ENCODE assay signal across 8 cellular contexts in the genomic region with DNA sequence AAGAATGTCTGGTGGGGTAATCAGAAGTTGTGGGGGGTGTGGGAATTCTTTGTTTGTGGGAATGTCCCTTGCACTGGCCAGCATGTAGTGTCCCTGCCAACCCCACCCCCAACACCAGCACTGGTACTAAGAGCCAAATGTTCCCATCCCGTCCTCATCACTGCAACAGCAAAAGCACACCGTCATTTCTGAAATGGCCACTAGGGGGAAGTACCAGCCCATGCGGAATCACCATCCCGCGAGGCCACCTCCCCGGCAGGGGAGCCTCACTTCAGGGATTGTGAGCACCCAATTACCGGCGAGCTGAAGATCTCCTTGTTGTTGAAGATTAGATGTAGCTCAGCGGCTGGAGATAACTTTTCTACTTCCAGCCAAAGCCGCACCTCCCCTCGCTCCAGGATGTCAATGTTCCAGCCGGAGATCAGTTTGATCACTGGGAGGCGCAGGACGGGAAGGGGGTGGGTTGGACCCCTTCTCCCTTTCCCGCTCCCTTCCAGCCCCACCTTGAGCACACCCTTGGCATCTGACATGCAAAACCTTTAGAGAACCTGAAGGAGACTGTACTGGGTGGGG. TPM values are rescaled to one million over a fixed set of nuclear protein-coding genes. Genes with fewer than 3 reads are reported as not detected.
A peak's percentile ranks its signal among the peaks of the same experiment; 100 is the strongest.
DNase-seq lines count a peak whose midpoint lies in the region; ATAC-seq and TF ChIP-seq lines count a peak whose summit lies in the region.

No MANE protein-coding gene starts in this region.

- H3K27me3 ChIP-seq in SU-DHL-6 (ENCODE audit: low read length) (no peaks in the 10 kb centered on the region), aorta (ENCODE audit: control insufficient read depth in 1 of 2, insufficient read depth in 2 of 2, low read length in 1 of 2) (no peaks in the 10 kb centered on the region)

- H3K27ac ChIP-seq in SU-DHL-6 (ENCODE audit: low read depth, low read length) (peak overlapping the region; percentile 77), aorta (ENCODE audit: low read depth in 1 of 2, low read length in 2 of 2) (no peak overlapping the region)

- WGBS in aorta, 2 donors, result 24% methylated on average over 15 of the region's 15 CpGs

- POLR2A ChIA-PET in activated naive CD8-positive, alpha-beta T cell treated with anti-CD3 and anti-CD28 coated beads, Interleukin-2, amount 10 ng/mL, durations not matched to agents 7 days and 5 days (lab: Charles Lee), result no interaction called here

- peaks cover 2% of the 10 kb centered on the region for H3K27me3 Mint-ChIP-seq in activated naive CD8-positive, alpha-beta T cell treated with anti-CD3 and anti-CD28 coated beads, Interleukin-2, amount 10 ng/mL, durations not matched to agents 7 days and 5 days

- no peaks in the 10 kb centered on the region for H4K20me1 ChIP-seq in SU-DHL-6 (ENCODE audit: low read depth, low read length)

- no peak overlapping the region for H2AFZ ChIP-seq in SU-DHL-6 (ENCODE audit: low read depth, low read length, severe bottlenecking)

- DNase-seq in GM12864 (ENCODE audit: low read depth) (peak; percentile 27), NCI-H1105 treated with DMSO at 0.1 percent for 48 hours (lab: John Stamatoyannopoulos, UW) (peak; percentile 71), left cardiac atrium (peak; percentile 84), pulmonary artery endothelial cell (ENCODE audit: low read depth, low spot score) (peak; percentile 30), aorta (peak; percentile 74 to 85)
- peak; percentile 65 for DNase-seq in activated naive CD8-positive, alpha-beta T cell treated with anti-CD3 and anti-CD28 coated beads, Interleukin-2, amount 10 ng/mL, durations not matched to agents 7 days and 5 days

- no peaks in the 10 kb centered on the region for H3K9me3 Mint-ChIP-seq in activated naive CD8-positive, alpha-beta T cell treated with anti-CD3 and anti-CD28 coated beads, Interleukin-2, amount 10 ng/mL, durations not matched to agents 7 days and 5 days

- H3K4me3 ChIP-seq in GM12864 (ENCODE audit: low read depth, low read length), result no peak overlapping the region
- no peak overlapping the region for H3K4me3 ChIP-seq in SU-DHL-6 (ENCODE audit: insufficient read depth, low read length, poor library complexity, severe bottlenecking)
- no peak overlapping the region for H3K4me3 ChIP-seq in aorta (ENCODE audit: low read length in 2 of 2)

- peak; percentile 84 for ATAC-seq in activated naive CD8-positive, alpha-beta T cell treated with anti-CD3 and anti-CD28 coated beads, Interleukin-2, amount 10 ng/mL, durations not matched to agents 7 days and 5 days (ENCODE audit: low read depth)
- ATAC-seq in left cardiac atrium, result peak; percentile 85 to 92
- peak; percentile 82 for ATAC-seq in aorta (ENCODE audit: low FRiP score)
- no peak for ATAC-seq in GM21717 (IDR thresholded peaks at IDR 0.05; ENCODE audit: unreplicated experiment)

- intact Hi-C loops in left cardiac atrium (cut with DNase I), result loop anchor here in 1 of 2 donors (1.0 to 10.0 kb wide), 2 partner anchors 41 to 114 kb away; a partner anchor contains a TSS
- intact Hi-C loops in aorta (cut with DNase I), result loop anchor here (1.0 to 2.0 kb wide), 2 partner anchors 40 to 42 kb away; a partner anchor contains a TSS

- H3K36me3 Mint-ChIP-seq in activated naive CD8-positive, alpha-beta T cell treated with anti-CD3 and anti-CD28 coated beads, Interleukin-2, amount 10 ng/mL, durations not matched to agents 7 days and 5 days, result no peaks in the 10 kb centered on the region

- no peak overlapping the region for H3K4me3 Mint-ChIP-seq in activated naive CD8-positive, alpha-beta T cell treated with anti-CD3 and anti-CD28 coated beads, Interleukin-2, amount 10 ng/mL, durations not matched to agents 7 days and 5 days

- H3F3A ChIP-seq in SU-DHL-6 (ENCODE audit: insufficient read depth), result peaks cover 8% of the 10 kb centered on the region

- TF ChIP-seq CTCF in GM12864 (IDR thresholded peaks at IDR 0.05; ENCODE audit: low read depth, low read length, missing control alignments) (peak; percentile 95), SU-DHL-6 (IDR thresholded peaks at IDR 0.05; ENCODE audit: insufficient read depth, low read length, poor library complexity, severe bottlenecking) (peak; percentile 82)

- H3K9ac ChIP-seq in SU-DHL-6 (ENCODE audit: low read length), result no peak overlapping the region

- no peaks in the 10 kb centered on the region for H3K9me2 ChIP-seq in SU-DHL-6 (replicated peaks; ENCODE audit: insufficient read depth, low read length)

- H3K27ac Mint-ChIP-seq in activated naive CD8-positive, alpha-beta T cell treated with anti-CD3 and anti-CD28 coated beads, Interleukin-2, amount 10 ng/mL, durations not matched to agents 7 days and 5 days, result no peak overlapping the region

- no peaks in the 10 kb centered on the region for H3K79me2 ChIP-seq in SU-DHL-6 (ENCODE audit: insufficient read depth, low read length)

- H3K4me1 Mint-ChIP-seq in activated naive CD8-positive, alpha-beta T cell treated with anti-CD3 and anti-CD28 coated beads, Interleukin-2, amount 10 ng/mL, durations not matched to agents 7 days and 5 days, result peaks cover 5% of the 10 kb centered on the region

- H3K4me2 ChIP-seq in SU-DHL-6 (ENCODE audit: low read depth, low read length, poor library complexity, severe bottlenecking), result no peak overlapping the region

- H3K36me3 ChIP-seq in SU-DHL-6 (ENCODE audit: low read length), result no peaks in the 10 kb centered on the region
- H3K36me3 ChIP-seq in aorta (ENCODE audit: control insufficient read depth in 1 of 2, insufficient read depth in 2 of 2, low read length in 1 of 2), result no peaks in the 10 kb centered on the region

- no peaks in the 10 kb centered on the region for H3K9me3 ChIP-seq in SU-DHL-6 (ENCODE audit: insufficient read depth, low read length)
- no peaks in the 10 kb centered on the region for H3K9me3 ChIP-seq in aorta (ENCODE audit: control insufficient read depth, low read length)

- no peaks in the 10 kb centered on the region for H3K4me1 ChIP-seq in aorta (ENCODE audit: control insufficient read depth in 1 of 2, insufficient read depth in 2 of 2, low read length in 2 of 2)

RNA-seq across cellular contexts. Expression of a gene that starts 41.0 kb away (rescaled TPM):
- total RNA-seq in activated naive CD8-positive, alpha-beta T cell treated with anti-CD3 and anti-CD28 coated beads, Interleukin-2, amount 10 ng/mL, durations not matched to agents 7 days and 5 days, result not detected
- 100 to 1,000 TPM; 160 to 224 TPM for total RNA-seq in left cardiac atrium
- total RNA-seq in pulmonary artery endothelial cell, result 0.13 and 0.14 TPM in 2 replicates
- 1 to 10 TPM in 1 of 2 donors, under 1 TPM in 1; 0.78 to 1.9 TPM for total RNA-seq in aorta
- polyA plus RNA-seq in aorta, result 1 to 10 TPM in 1 of 2 donors, under 1 TPM in 1; 0.59 to 1.1 TPM

Comparison
In these comparisons a context has a peak if more than half of its experiments do, and no peak if none do; other contexts are left out.
1. DNase-seq: peak in every context shown above with its lines; median percentile 84 in left cardiac atrium; 80 in aorta; 71 in NCI-H1105 treated with DMSO at 0.1 percent for 48 hours; 65 in activated naive CD8-positive, alpha-beta T cell treated with anti-CD3 and anti-CD28 coated beads, Interleukin-2, amount 10 ng/mL, durations not matched to agents 7 days and 5 days; 30 in pulmonary artery endothelial cell; 27 in GM12864.
2. RNA of a gene that starts 41.0 kb away (total RNA-seq): 160 to 224 TPM in left cardiac atrium; 0.78 to 1.9 TPM in aorta, 0.13 to 0.14 TPM in pulmonary artery endothelial cell and not detected in activated naive CD8-positive, alpha-beta T cell treated with anti-CD3 and anti-CD28 coated beads, Interleukin-2, amount 10 ng/mL, durations not matched to agents 7 days and 5 days; every median in the first group is over 10 times any median in the second.